ENCODE assay signal across 18 cellular contexts in the genomic region with DNA sequence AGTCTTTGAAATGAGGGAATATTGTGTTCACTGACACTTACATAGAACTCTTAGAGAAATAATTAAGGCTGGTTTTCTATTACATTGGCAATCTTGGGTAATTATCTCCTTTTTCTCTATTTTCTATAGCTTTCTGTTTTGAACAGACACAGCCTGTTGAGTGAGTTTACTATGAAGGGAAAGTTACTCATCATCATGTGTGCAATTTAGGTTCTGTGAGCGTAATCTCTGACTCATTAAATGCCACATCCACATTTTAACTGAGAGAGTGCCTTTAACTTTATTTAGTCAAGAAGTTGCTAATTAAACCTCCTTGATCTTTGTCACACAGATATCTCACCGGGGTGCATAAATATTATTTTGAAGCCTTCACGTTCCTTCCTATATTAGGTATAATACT.
DNase-seq lines count a peak whose midpoint lies in the region; ATAC-seq and TF ChIP-seq lines count a peak whose summit lies in the region.
"Had no signal": no experiment of that assay in that cellular context is flagged by ENCODE, and none has a peak within 500 bp of the region (broad histone marks: within the 10 kb centered on the region; RNA-seq: fewer than 3 reads in every experiment).

No MANE protein-coding gene starts in this region.

- no peaks in the 10 kb centered on the region for H3K36me3 Mint-ChIP-seq in activated naive CD4-positive, alpha-beta T cell treated with anti-CD3 and anti-CD28 coated beads for 36 hours (ENCODE audit: low read depth)
- H3K36me3 Mint-ChIP-seq: CD8-positive, alpha-beta memory T cell; IgD-negative memory B cell; immature natural killer cell; natural killer cell treated with Interleukin-12 subunit alpha and Interleukin-12 subunit beta and Interleukin-15 and Interleukin-18, amount 100 ng/mL, for 72 hours had no signal

- H3K27me3 Mint-ChIP-seq in activated naive CD4-positive, alpha-beta T cell treated with anti-CD3 and anti-CD28 coated beads for 36 hours (ENCODE audit: low read depth), result no peaks in the 10 kb centered on the region
- H3K27me3 Mint-ChIP-seq: activated T-cell treated with anti-CD3 and anti-CD28 coated beads, Interleukin-2, amount 50 U/mL, for 24 hours; CD8-positive, alpha-beta memory T cell; IgD-negative memory B cell; natural killer cell treated with Interleukin-12 subunit alpha and Interleukin-12 subunit beta and Interleukin-15 and Interleukin-18, amount 100 ng/mL, for 72 hours had no signal

- no peaks in the 10 kb centered on the region for H3K9me3 Mint-ChIP-seq in activated naive CD4-positive, alpha-beta T cell treated with anti-CD3 and anti-CD28 coated beads for 36 hours
- H3K9me3 Mint-ChIP-seq: activated T-cell treated with anti-CD3 and anti-CD28 coated beads, Interleukin-2, amount 50 U/mL, for 24 hours; GM23338; natural killer cell treated with Interleukin-12 subunit alpha and Interleukin-12 subunit beta and Interleukin-15 and Interleukin-18, amount 100 ng/mL, for 72 hours had no signal

- TF ChIP-seq CTCF in NB4 (IDR thresholded peaks at IDR 0.05; ENCODE audit: low read depth, low read length), result no peak
- TF ChIP-seq CTCF in astrocyte of the spinal cord (IDR thresholded peaks at IDR 0.05; ENCODE audit: low read depth, low read length), result no peak
- TF ChIP-seq CTCF in lower leg skin (IDR thresholded peaks at IDR 0.05), result no peak

- in situ Hi-C loops in astrocyte of the spinal cord (cut with HindIII; ENCODE audit: low sequenced_read_pairs), result no loop called here

- CTCF ChIA-PET in activated naive CD4-positive, alpha-beta T cell treated with anti-CD3 and anti-CD28 coated beads for 36 hours (lab: Charles Lee), result no interaction called here

- no peak for TF ChIP-seq POLR2A in NB4 (IDR thresholded peaks at IDR 0.05; ENCODE audit: extremely low read depth, insufficient read length)
- no peak for TF ChIP-seq POLR2A in lower leg skin (IDR thresholded peaks at IDR 0.05)

- ATAC-seq in Right ventricle myocardium superior (ENCODE audit: poor library complexity) (no peak), HG02973 (IDR thresholded peaks at IDR 0.05; ENCODE audit: unreplicated experiment) (no peak)
- ATAC-seq: GM23338; natural killer cell treated with Interleukin-12 subunit alpha and Interleukin-12 subunit beta and Interleukin-15 and Interleukin-18, amount 100 ng/mL, for 72 hours had no signal

- intact Hi-C loops in activated naive CD4-positive, alpha-beta T cell treated with anti-CD3 and anti-CD28 coated beads for 36 hours (cut with micrococcal nuclease), result no loop called here
- intact Hi-C loops in lower leg skin (cut with DNase I; ENCODE audit: low total_unique reads), result no loop called here
- intact Hi-C loops in Right ventricle myocardium superior (cut with DNase I), result no loop called here

- 75 to 77% methylated on average over 3 of the region's 3 CpGs for WGBS in lower leg skin, 2 donors

- H3K4me3 Mint-ChIP-seq in activated naive CD4-positive, alpha-beta T cell treated with anti-CD3 and anti-CD28 coated beads for 36 hours, result no peak overlapping the region
- H3K4me3 Mint-ChIP-seq: activated T-cell treated with anti-CD3 and anti-CD28 coated beads, Interleukin-2, amount 50 U/mL, for 24 hours; CD8-positive, alpha-beta memory T cell; GM23338; IgD-negative memory B cell; immature natural killer cell; natural killer cell treated with Interleukin-12 subunit alpha and Interleukin-12 subunit beta and Interleukin-15 and Interleukin-18, amount 100 ng/mL, for 72 hours had no signal

- no peaks in the 10 kb centered on the region for H3K4me1 Mint-ChIP-seq in activated naive CD4-positive, alpha-beta T cell treated with anti-CD3 and anti-CD28 coated beads for 36 hours (ENCODE audit: low read depth)
- H3K4me1 Mint-ChIP-seq: CD8-positive, alpha-beta memory T cell; GM23338; IgD-negative memory B cell; immature natural killer cell had no signal

- H3K4me3 ChIP-seq in NB4 (ENCODE audit: low read depth, low read length) (no peak overlapping the region), astrocyte of the spinal cord (ENCODE audit: low read depth, low read length) (no peak overlapping the region), lower leg skin (ENCODE audit: low read depth, poor library complexity, severe bottlenecking) (no peak overlapping the region)
- H3K4me3 ChIP-seq: ascending aorta, GM23338, SJCRH30 had no signal

- no peak overlapping the region for H3K27ac Mint-ChIP-seq in activated naive CD4-positive, alpha-beta T cell treated with anti-CD3 and anti-CD28 coated beads for 36 hours
- H3K27ac Mint-ChIP-seq: activated T-cell treated with anti-CD3 and anti-CD28 coated beads, Interleukin-2, amount 50 U/mL, for 24 hours; CD8-positive, alpha-beta memory T cell; GM23338; IgD-negative memory B cell; immature natural killer cell; natural killer cell treated with Interleukin-12 subunit alpha and Interleukin-12 subunit beta and Interleukin-15 and Interleukin-18, amount 100 ng/mL, for 72 hours had no signal

- peak; percentile 61 for DNase-seq in CD1c-positive myeloid dendritic cell (ENCODE audit: extremely low spot score)
- DNase-seq in NB4 (ENCODE audit: low read depth), result peak; percentile 7
- DNase-seq in astrocyte of the spinal cord (ENCODE audit: low read depth, low spot score), result peak; percentile 70
- peak; percentile 27 for DNase-seq in kidney glomerular epithelial cell (lab: John Stamatoyannopoulos, UW)
- no peak for DNase-seq in activated naive CD4-positive, alpha-beta T cell treated with anti-CD3 and anti-CD28 coated beads for 36 hours
- DNase-seq in lower leg skin (ENCODE audit: low spot score in 2 of 2), result no peak
- DNase-seq in Right ventricle myocardium superior, result no peak
- DNase-seq: activated T-cell treated with anti-CD3 and anti-CD28 coated beads, Interleukin-2, amount 50 U/mL, for 24 hours; CD8-positive, alpha-beta memory T cell; erythroblast; immature natural killer cell; NCI-H2081; SJCRH30 had no signal

Comparison
In these comparisons a context has a peak if more than half of its experiments do, and no peak if none do; other contexts are left out.
1. DNase-seq: peak in CD1c-positive myeloid dendritic cell (single experiment), NB4 (single experiment), astrocyte of the spinal cord (single experiment) and kidney glomerular epithelial cell (single experiment); none in activated naive CD4-positive, alpha-beta T cell treated with anti-CD3 and anti-CD28 coated beads for 36 hours (single experiment), lower leg skin (0 of 2) and Right ventricle myocardium superior (single experiment).